In genomic region chr6:52361347-52361944, GRCh38 we compare ENCODE assay signal across 7 cellular contexts. TPM values are rescaled to one million over a fixed set of nuclear protein-coding genes. Genes with fewer than 3 reads are reported as not detected.
A peak's percentile ranks its signal among the peaks of the same experiment; 100 is the strongest.
DNase-seq lines count a peak whose midpoint lies in the region; ATAC-seq and TF ChIP-seq lines count a peak whose summit lies in the region.

No MANE protein-coding gene starts in this region.

- peak; percentile 7 for ATAC-seq in GM19043 (IDR thresholded peaks at IDR 0.05; ENCODE audit: low read depth, unreplicated experiment)
- peak; percentile 5 for ATAC-seq in activated CD8-positive, alpha-beta T cell treated with anti-CD3 and anti-CD28 coated beads, Interleukin-2, amount 10 ng/mL, durations not matched to agents 7 days and 5 days

- peaks cover 20% of the 10 kb centered on the region for H3K27me3 ChIP-seq in HUES6 (ENCODE audit: control insufficient read depth, insufficient read depth, low read length)

- no peak overlapping the region; the same call in 1 of the 2 replicates for H3K27ac ChIP-seq in HUES6 (ENCODE audit: low read depth, low read length)

- peak; percentile 37 for DNase-seq in activated CD8-positive, alpha-beta T cell treated with anti-CD3 and anti-CD28 coated beads, Interleukin-2, amount 10 ng/mL, durations not matched to agents 7 days and 5 days
- peak; percentile 55 for DNase-seq in fibroblast of villous mesenchyme (ENCODE audit: low read depth)
- DNase-seq in osteocyte (ENCODE audit: extremely low spot score, unreplicated experiment): no peak
- DNase-seq in T1000 (lab: John Stamatoyannopoulos, UW): no peak
- no peak for DNase-seq in SHP77 (lab: John Stamatoyannopoulos, UW)

- H3K4me1 Mint-ChIP-seq in activated CD8-positive, alpha-beta T cell treated with anti-CD3 and anti-CD28 coated beads, Interleukin-2, amount 10 ng/mL, durations not matched to agents 7 days and 5 days (ENCODE audit: low read depth): peaks cover 34% of the 10 kb centered on the region
- H3K4me1 Mint-ChIP-seq in osteocyte (ENCODE audit: unreplicated experiment): peaks cover 55% of the 10 kb centered on the region

- peak overlapping the region; percentile 76 for H3K27ac Mint-ChIP-seq in activated CD8-positive, alpha-beta T cell treated with anti-CD3 and anti-CD28 coated beads, Interleukin-2, amount 10 ng/mL, durations not matched to agents 7 days and 5 days
- peak overlapping the region; percentile 83 for H3K27ac Mint-ChIP-seq in osteocyte (ENCODE audit: unreplicated experiment)

- H3K4me3 ChIP-seq in HUES6 (ENCODE audit: low read depth, low read length) (peak overlapping the region; percentile 73), fibroblast of villous mesenchyme (ENCODE audit: low read depth, low read length) (peak overlapping the region; percentile 81)

- H3K4me3 Mint-ChIP-seq in activated CD8-positive, alpha-beta T cell treated with anti-CD3 and anti-CD28 coated beads, Interleukin-2, amount 10 ng/mL, durations not matched to agents 7 days and 5 days: peak overlapping the region; percentile 65
- peak overlapping the region; percentile 74 for H3K4me3 Mint-ChIP-seq in osteocyte (ENCODE audit: unreplicated experiment)

- H3K27me3 Mint-ChIP-seq in activated CD8-positive, alpha-beta T cell treated with anti-CD3 and anti-CD28 coated beads, Interleukin-2, amount 10 ng/mL, durations not matched to agents 7 days and 5 days (ENCODE audit: low read depth): no peaks in the 10 kb centered on the region
- H3K27me3 Mint-ChIP-seq in osteocyte (ENCODE audit: unreplicated experiment): no peaks in the 10 kb centered on the region

- TF ChIP-seq CTCF in fibroblast of villous mesenchyme (IDR thresholded peaks at IDR 0.05; ENCODE audit: insufficient read depth, low read depth, low read length) (no peak), osteocyte (IDR thresholded peaks at IDR 0.05) (no peak)

- H3K36me3 Mint-ChIP-seq in activated CD8-positive, alpha-beta T cell treated with anti-CD3 and anti-CD28 coated beads, Interleukin-2, amount 10 ng/mL, durations not matched to agents 7 days and 5 days (ENCODE audit: low read depth): peaks cover 23% of the 10 kb centered on the region
- no peaks in the 10 kb centered on the region for H3K36me3 Mint-ChIP-seq in osteocyte (ENCODE audit: unreplicated experiment)

- H3K9ac ChIP-seq in HUES6 (ENCODE audit: low read length): peak overlapping the region; percentile 80

- peaks cover 23% of the 10 kb centered on the region for H3K4me1 ChIP-seq in HUES6 (ENCODE audit: control insufficient read depth, insufficient read depth, low read length)

- CTCF ChIA-PET in activated CD8-positive, alpha-beta T cell treated with anti-CD3 and anti-CD28 coated beads, Interleukin-2, amount 10 ng/mL, durations not matched to agents 7 days and 5 days (lab: Charles Lee): interaction anchor here (0.7 to 7.9 kb wide), 21 partner anchors 9 to 174 kb away, joined by 3 to 103 read pairs (median 7); partner anchors contain the start of gene MCM3

- H3K36me3 ChIP-seq in HUES6 (ENCODE audit: control insufficient read depth, insufficient read depth, low read length): no peaks in the 10 kb centered on the region

- H3K9me3 ChIP-seq in HUES6 (ENCODE audit: control insufficient read depth, insufficient read depth, low read depth, low read length): no peaks in the 10 kb centered on the region

- H3K9me3 Mint-ChIP-seq in activated CD8-positive, alpha-beta T cell treated with anti-CD3 and anti-CD28 coated beads, Interleukin-2, amount 10 ng/mL, durations not matched to agents 7 days and 5 days (ENCODE audit: insufficient read depth): no peaks in the 10 kb centered on the region
- H3K9me3 Mint-ChIP-seq in osteocyte (ENCODE audit: unreplicated experiment): no peaks in the 10 kb centered on the region

- POLR2A ChIA-PET in activated CD8-positive, alpha-beta T cell treated with anti-CD3 and anti-CD28 coated beads, Interleukin-2, amount 10 ng/mL, durations not matched to agents 7 days and 5 days (lab: Charles Lee): interaction anchor here (0.8 to 3.6 kb wide), 12 partner anchors 11 to 77 kb away, joined by 3 to 58 read pairs (median 4); partner anchors contain the start of gene MCM3

RNA-seq across cellular contexts. Expression of gene PAQR8, which starts 0.5 kb away (rescaled TPM):
- 10 to 100 TPM; 23.0 to 25.7 TPM for total RNA-seq in activated CD8-positive, alpha-beta T cell treated with anti-CD3 and anti-CD28 coated beads, Interleukin-2, amount 10 ng/mL, durations not matched to agents 7 days and 5 days
- total RNA-seq in fibroblast of villous mesenchyme (3.2 and 4.7 TPM in 2 replicates), osteocyte (13.1 and 13.4 TPM in 2 replicates)

RNA-seq across cellular contexts. Expression of gene EFHC1, which starts 58.7 kb away (rescaled TPM):
- total RNA-seq in activated CD8-positive, alpha-beta T cell treated with anti-CD3 and anti-CD28 coated beads, Interleukin-2, amount 10 ng/mL, durations not matched to agents 7 days and 5 days: 1 to 10 TPM; 1.4 to 2.5 TPM
- total RNA-seq in fibroblast of villous mesenchyme: 15.8 and 21.6 TPM in 2 replicates
- 28.9 and 33.8 TPM in 2 replicates for total RNA-seq in osteocyte

Comparison
In these comparisons a context has a peak if more than half of its experiments do, and no peak if none do; other contexts are left out.
1. DNase-seq: peak in activated CD8-positive, alpha-beta T cell treated with anti-CD3 and anti-CD28 coated beads, Interleukin-2, amount 10 ng/mL, durations not matched to agents 7 days and 5 days (single experiment) and fibroblast of villous mesenchyme (single experiment); none in osteocyte (single experiment), T1000 (single experiment) and SHP77 (0 of 2).